Comparison of ENCODE assay signal across 13 cellular contexts in the genomic region with DNA sequence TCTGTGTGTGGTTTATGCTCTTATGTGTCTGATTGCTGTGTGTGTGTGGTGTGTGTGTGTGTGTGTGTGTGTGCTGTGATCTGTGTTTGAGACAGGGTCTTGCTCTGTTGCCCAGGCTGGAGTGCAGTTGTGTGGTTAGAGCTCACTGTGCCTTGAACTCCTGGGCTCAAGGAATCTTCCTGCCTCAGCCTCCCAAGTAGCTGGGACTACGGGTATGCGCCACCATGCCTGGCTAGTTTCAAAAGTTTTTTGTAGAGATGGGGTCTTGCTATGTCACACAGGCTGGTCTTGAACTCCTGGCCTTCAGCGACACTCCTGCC. TPM values are rescaled to one million over a fixed set of nuclear protein-coding genes. Genes with fewer than 3 reads are reported as not detected.
A peak's percentile ranks its signal among the peaks of the same experiment; 100 is the strongest.
DNase-seq lines count a peak whose midpoint lies in the region; ATAC-seq, FAIRE-seq and TF ChIP-seq lines count a peak whose summit lies in the region.
"Had no signal": no experiment of that assay in that cellular context is flagged by ENCODE, and none has a peak within 500 bp of the region (broad histone marks: within the 10 kb centered on the region; RNA-seq: fewer than 3 reads in every experiment).

No MANE protein-coding gene starts in this region.

- H3K4me3 ChIP-seq in left ventricle myocardium inferior (no peak overlapping the region), K562 (no peak overlapping the region), liver (ENCODE audit: low read depth in 1 of 3, low read length in 3 of 3) (no peak overlapping the region), suprapubic skin (peak overlapping the region; percentile 30)

- CTCF ChIA-PET in K562 (lab: Yijun Ruan, JAX; ENCODE audit: low intra/inter-chr PET ratio): interaction anchor here (1.2 to 2.1 kb wide), 3 partner anchors 197 to 435 kb away, joined by 3 to 25 read pairs (median 6); a partner anchor contains a TSS

- no peak for TF ChIP-seq CTCF in left ventricle myocardium inferior (IDR thresholded peaks at IDR 0.05; ENCODE audit: borderline replicate concordance)
- TF ChIP-seq CTCF in K562 (IDR thresholded peaks at IDR 0.05 in 2 of 3, conservative IDR thresholded peaks at IDR 0.05 in 1 of 3; ENCODE audit: insufficient read depth in 2 of 3, low read depth in 1 of 3, low read length in 3 of 3): no peak
- no peak for TF ChIP-seq CTCF in liver (IDR thresholded peaks at IDR 0.05; ENCODE audit: low read depth, low read length, missing input control)
- no peak for TF ChIP-seq CTCF in suprapubic skin (IDR thresholded peaks at IDR 0.05)

- POLR2A ChIA-PET in K562 (lab: Yijun Ruan, JAX): no interaction called here

- no peak overlapping the region for H2AFZ ChIP-seq in K562 (ENCODE audit: low read depth, low read length)

- 96% methylated on average over 3 of the region's 3 CpGs for WGBS in K562 (ENCODE audit: insufficient coverage, low coverage, missing lambda C conversion rate)
- 90% methylated on average over 3 of the region's 3 CpGs for WGBS in liver
- WGBS in suprapubic skin: 85% methylated on average over 3 of the region's 3 CpGs

- H4K20me1 ChIP-seq in K562 (replicated peaks; ENCODE audit: control insufficient read depth, insufficient read depth, low read length): no peaks in the 10 kb centered on the region

- in situ Hi-C loops in K562 (cut with MboI): no loop called here

- BruUV-seq in K562 (replicated peaks; lab: Mats Ljungman, UMichigan): no TSS peak

- H3K9me3 ChIP-seq in left ventricle myocardium inferior (replicated peaks) (no peaks in the 10 kb centered on the region), K562 (replicated peaks; ENCODE audit: control insufficient read depth, insufficient read depth, low read depth, low read length) (no peaks in the 10 kb centered on the region), liver (ENCODE audit: control insufficient read depth in 4 of 4, low read length in 3 of 4) (no peaks in the 10 kb centered on the region), suprapubic skin (no peaks in the 10 kb centered on the region)
- H3K9me3 ChIP-seq: gastrocnemius medialis had no signal

- no peak for DNase-seq in left ventricle myocardium inferior
- no peak for DNase-seq in left cardiac atrium
- DNase-seq in K562 (ENCODE audit: extremely low read depth in 1 of 4, low spot score in 3 of 4): no peak
- no peak for DNase-seq in suprapubic skin (ENCODE audit: low spot score in 2 of 2)
- no peak for DNase-seq in NCI-H2196 treated with DMSO at 0.1 percent for 48 hours (lab: John Stamatoyannopoulos, UW; ENCODE audit: unreplicated experiment)
- no peak for DNase-seq in AG08396 (ENCODE audit: low spot score)
- DNase-seq: activated T-cell treated with anti-CD3 and anti-CD28 coated beads for 4 hours had no signal

- peaks cover 13% of the 10 kb centered on the region for H3K79me2 ChIP-seq in K562 (ENCODE audit: control insufficient read depth, insufficient read depth, low read length)

- H3K27me3 ChIP-seq in left ventricle myocardium inferior (ENCODE audit: low read depth) (no peaks in the 10 kb centered on the region), K562 (ENCODE audit: control insufficient read depth in 2 of 2, insufficient read depth in 2 of 2, low read length in 2 of 2) (no peaks in the 10 kb centered on the region), liver (ENCODE audit: control insufficient read depth in 4 of 4, insufficient read depth in 4 of 4, low read length in 3 of 4) (no peaks in the 10 kb centered on the region), suprapubic skin (no peaks in the 10 kb centered on the region)
- H3K27me3 ChIP-seq: cardiac muscle cell had no signal

- H3K9me1 ChIP-seq in K562 (ENCODE audit: control insufficient read depth, insufficient read depth, low read length): peaks cover 3% of the 10 kb centered on the region

- no peak overlapping the region; the same call in 1 of the 2 replicates for H3K4me2 ChIP-seq in K562 (ENCODE audit: insufficient read depth, low read length)

- H3K36me3 ChIP-seq in left ventricle myocardium inferior (no peaks in the 10 kb centered on the region), K562 (ENCODE audit: control insufficient read depth, insufficient read depth, low read length) (peaks cover 16% of the 10 kb centered on the region; the same call in 1 of the 3 replicates), liver (ENCODE audit: control insufficient read depth in 4 of 4, insufficient read depth in 3 of 4, low read depth in 1 of 4, low read length in 3 of 4) (no peaks in the 10 kb centered on the region), suprapubic skin (no peaks in the 10 kb centered on the region)
- H3K36me3 ChIP-seq: cardiac muscle cell, gastrocnemius medialis had no signal

- no peak for TF ChIP-seq POLR2A in K562 (conservative IDR thresholded peaks at IDR 0.05)
- no peak for TF ChIP-seq POLR2A in suprapubic skin (IDR thresholded peaks at IDR 0.05)

- TF ChIP-seq EP300 in K562 (IDR thresholded peaks at IDR 0.05; ENCODE audit: low read length) (no peak), suprapubic skin (IDR thresholded peaks at IDR 0.05) (no peak)

- H3K4me1 ChIP-seq in left ventricle myocardium inferior (peaks cover 47% of the 10 kb centered on the region), K562 (replicated peaks in 1 of 2; ENCODE audit: control insufficient read depth in 2 of 2, insufficient read depth in 2 of 2, low read length in 2 of 2) (peaks cover 26 to 59% of the 10 kb centered on the region in 2 experiments), liver (ENCODE audit: control insufficient read depth in 4 of 4, insufficient read depth in 4 of 4, low read length in 3 of 4) (peaks cover 18 to 56% (median 40%) of the 10 kb centered on the region in 4 donors), suprapubic skin (peaks cover 34% of the 10 kb centered on the region)

- intact Hi-C loops in left ventricle myocardium inferior (cut with micrococcal nuclease): loop anchor here (5.0 kb wide), 1 partner anchor 436 kb away; a partner anchor contains a TSS
- intact Hi-C loops in left cardiac atrium (cut with DNase I): loop anchor here (5.0 kb wide), 3 partner anchors 66 to 436 kb away; a partner anchor contains a TSS
- intact Hi-C loops in K562 (cut with micrococcal nuclease): loop anchor here (5.0 to 10.0 kb wide), 3 partner anchors 66 to 188 kb away; a partner anchor contains a TSS

- TF ChIP-seq RAD21 in K562 (CRISPR knock-in tag; conservative IDR thresholded peaks at IDR 0.05 in 1 of 2, IDR thresholded peaks at IDR 0.05 in 1 of 2) (no peak), liver (IDR thresholded peaks at IDR 0.05) (no peak)

- no peak for FAIRE-seq in K562 (lab: Jason Lieb, UNC)
- FAIRE-seq: islet of Langerhans had no signal

- H3K27ac ChIP-seq in left ventricle myocardium inferior (replicated peaks) (peak overlapping the region; percentile 71), K562 (ENCODE audit: extremely low read depth, low read depth, low read length) (no peak overlapping the region), liver (ENCODE audit: low read depth in 1 of 2, low read length in 2 of 2) (peak overlapping the region; percentile 65 to 66), suprapubic skin (no peak overlapping the region)
- H3K27ac ChIP-seq: cardiac muscle cell had no signal

- H3K9ac ChIP-seq in K562 (ENCODE audit: insufficient read depth in 1 of 2, low read depth in 2 of 2, low read length in 2 of 2) (no peak overlapping the region), liver (ENCODE audit: low read depth in 1 of 2, low read length in 2 of 2) (no peak overlapping the region)

- ATAC-seq in left cardiac atrium (no peak), K562 (no peak), GM21529 (IDR thresholded peaks at IDR 0.05; ENCODE audit: unreplicated experiment) (no peak)

RNA-seq across cellular contexts. Expression of a gene that starts 3.4 kb away (rescaled TPM):
- total RNA-seq in left ventricle myocardium inferior (12.6 TPM), left cardiac atrium (10 to 100 TPM; 11.7 to 14.5 TPM), K562 (2014; rRNA removed) (13.5 and 17.2 TPM in 2 replicates), K562 (2014; rRNA removed; fragmentation: Illumina TruSeq; extraction: Trizol) (3.2 and 3.8 TPM in 2 replicates), K562 (2015; rRNA removed; fragmentation: Illumina TruSeq; extraction: Trizol) (11.2 and 11.3 TPM in 2 replicates), K562 (2021) (24.9 and 27.8 TPM in 2 replicates), liver (10 to 100 TPM in 1 of 2 donors, 1 to 10 TPM in 1; 9.2 to 11.8 TPM), suprapubic skin (10 to 100 TPM; 17.7 to 32.4 (median 24.3) TPM)
- 14.5 and 45.8 TPM in 2 replicates for total RNA-seq in K562 (2011; cell fraction: chromatin; rRNA removed; ENCODE audit: low replicate concordance)
- total RNA-seq in K562 (2011; cell fraction: nucleolus; rRNA removed): 23.8 and 25.5 TPM in 2 replicates
- total RNA-seq in K562 (2011; cell fraction: nucleoplasm; rRNA removed): 15.2 and 19.3 TPM in 2 replicates
- polyA plus RNA-seq in K562 (2011; rRNA removed) (3.9 and 4.2 TPM in 2 replicates), K562 (2014; fragmentation: Illumina TruSeq; extraction: Trizol) (8.2 and 14.9 TPM in 2 replicates), K562 (2014; fragmentation: Nextera tagmentation; extraction: Ambion mirVana) (under 1 TPM; 0.01 to 0.03 TPM), K562 (2014; rRNA removed) (13.0 and 16.5 TPM in 2 replicates), liver (10 to 100 TPM in 1 of 2 donors, 1 to 10 TPM in 1; 1.8 to 10.4 TPM)
- 4.1 and 9.7 TPM in 2 replicates for polyA plus RNA-seq in K562 (2011; cell fraction: cytosol; rRNA removed)
- polyA plus RNA-seq in K562 (2011; cell fraction: nucleus; rRNA removed): 29.4 and 48.2 TPM in 2 replicates
- 14.3 and 16.2 TPM in 2 replicates for polyA plus RNA-seq in K562 (2012)
- polyA minus RNA-seq in K562 (2011; rRNA and poly(A)+ RNA removed): 1.1 and 2.7 TPM in 2 replicates
- 6.3 and 8.5 TPM in 2 replicates for polyA minus RNA-seq in K562 (2011; cell fraction: cytosol; rRNA and poly(A)+ RNA removed)
- 6.7 and 6.9 TPM in 2 replicates for polyA minus RNA-seq in K562 (2011; cell fraction: nucleus; rRNA and poly(A)+ RNA removed)

RNA-seq across cellular contexts. Expression of a gene that starts 6.3 kb away (rescaled TPM):
- total RNA-seq in left ventricle myocardium inferior (5.6 TPM), left cardiac atrium (1 to 10 TPM; 2.7 to 3.8 TPM), K562 (2014; rRNA removed) (4.8 and 9.8 TPM in 2 replicates), K562 (2014; rRNA removed; fragmentation: Illumina TruSeq; extraction: Trizol) (0.95 and 1.1 TPM in 2 replicates), K562 (2015; rRNA removed; fragmentation: Illumina TruSeq; extraction: Trizol) (3.5 and 4.8 TPM in 2 replicates), K562 (2021) (12.1 and 15.2 TPM in 2 replicates), liver (1 to 10 TPM; 1.4 to 2.8 TPM), suprapubic skin (10 to 100 TPM in 2 of 4 donors, 1 to 10 TPM in 2; 7.2 to 15.8 (median 9.6) TPM)
- 3.5 and 12.3 TPM in 2 replicates for total RNA-seq in K562 (2011; cell fraction: chromatin; rRNA removed; ENCODE audit: low replicate concordance)
- 7.8 and 11.8 TPM in 2 replicates for total RNA-seq in K562 (2011; cell fraction: nucleolus; rRNA removed)
- total RNA-seq in K562 (2011; cell fraction: nucleoplasm; rRNA removed): 5.1 and 7.5 TPM in 2 replicates
- polyA plus RNA-seq in K562 (2011; rRNA removed) (3.9 and 6.8 TPM in 2 replicates), K562 (2014; fragmentation: Illumina TruSeq; extraction: Trizol) (6.0 and 9.6 TPM in 2 replicates), K562 (2014; fragmentation: Nextera tagmentation; extraction: Ambion mirVana) (under 1 TPM; 0.37 to 0.52 TPM), K562 (2014; rRNA removed) (11.4 and 12.4 TPM in 2 replicates), liver (1 to 10 TPM in 1 of 2 donors, under 1 TPM in 1; 0.74 to 3.4 TPM)
- polyA plus RNA-seq in K562 (2011; cell fraction: cytosol; rRNA removed): 4.6 and 19.2 TPM in 2 replicates
- polyA plus RNA-seq in K562 (2011; cell fraction: nucleus; rRNA removed): 35.1 and 67.7 TPM in 2 replicates
- polyA plus RNA-seq in K562 (2012): 15.0 and 18.1 TPM in 2 replicates
- polyA minus RNA-seq in K562 (2011; rRNA and poly(A)+ RNA removed): 0.45 and 0.67 TPM in 2 replicates
- 5.6 and 6.4 TPM in 2 replicates for polyA minus RNA-seq in K562 (2011; cell fraction: cytosol; rRNA and poly(A)+ RNA removed)
- 2.4 and 3.0 TPM in 2 replicates for polyA minus RNA-seq in K562 (2011; cell fraction: nucleus; rRNA and poly(A)+ RNA removed)
- total RNA-seq: H4 had no signal

RNA-seq across cellular contexts. Expression of a gene that starts 7.8 kb away (rescaled TPM):
- total RNA-seq in left ventricle myocardium inferior (46.8 TPM), left cardiac atrium (10 to 100 TPM; 38.8 to 43.9 TPM), K562 (2014; rRNA removed) (59.9 and 65.9 TPM in 2 replicates), K562 (2014; rRNA removed; fragmentation: Illumina TruSeq; extraction: Trizol) (37.1 and 45.0 TPM in 2 replicates), K562 (2015; rRNA removed; fragmentation: Illumina TruSeq; extraction: Trizol) (69.1 and 70.2 TPM in 2 replicates), K562 (2021) (79.5 and 83.2 TPM in 2 replicates), liver (10 to 100 TPM; 24.2 to 24.9 TPM), suprapubic skin (10 to 100 TPM; 70.7 to 93.0 (median 83.9) TPM)
- 43.5 and 79.2 TPM in 2 replicates for total RNA-seq in K562 (2011; cell fraction: chromatin; rRNA removed; ENCODE audit: low replicate concordance)
- total RNA-seq in K562 (2011; cell fraction: nucleolus; rRNA removed): 37.2 and 37.9 TPM in 2 replicates
- total RNA-seq in K562 (2011; cell fraction: nucleoplasm; rRNA removed): 25.8 and 34.6 TPM in 2 replicates
- polyA plus RNA-seq in K562 (2011; rRNA removed) (31.9 and 38.8 TPM in 2 replicates), K562 (2014; fragmentation: Illumina TruSeq; extraction: Trizol) (65.2 and 68.2 TPM in 2 replicates), K562 (2014; fragmentation: Nextera tagmentation; extraction: Ambion mirVana) (1 to 10 TPM; 4.2 to 4.3 TPM), K562 (2014; rRNA removed) (53.9 and 60.5 TPM in 2 replicates), liver (10 to 100 TPM; 16.3 to 22.0 TPM)
- polyA plus RNA-seq in K562 (2011; cell fraction: cytosol; rRNA removed): 31.0 and 31.9 TPM in 2 replicates
- polyA plus RNA-seq in K562 (2011; cell fraction: nucleus; rRNA removed): 33.2 and 38.3 TPM in 2 replicates
- 64.7 and 71.3 TPM in 2 replicates for polyA plus RNA-seq in K562 (2012)
- 43.7 and 45.2 TPM in 2 replicates for polyA minus RNA-seq in K562 (2011; rRNA and poly(A)+ RNA removed)
- polyA minus RNA-seq in K562 (2011; cell fraction: cytosol; rRNA and poly(A)+ RNA removed): 40.1 and 44.7 TPM in 2 replicates
- polyA minus RNA-seq in K562 (2011; cell fraction: nucleus; rRNA and poly(A)+ RNA removed): 16.3 and 25.7 TPM in 2 replicates

RNA-seq across cellular contexts. Expression of a gene that starts 16.9 kb away (rescaled TPM):
- total RNA-seq in left ventricle myocardium inferior (41.0 TPM), left cardiac atrium (10 to 100 TPM; 30.8 to 32.4 TPM), K562 (2014; rRNA removed) (28.5 and 36.8 TPM in 2 replicates), K562 (2014; rRNA removed; fragmentation: Illumina TruSeq; extraction: Trizol) (7.9 and 10.8 TPM in 2 replicates), K562 (2015; rRNA removed; fragmentation: Illumina TruSeq; extraction: Trizol) (21.5 and 24.1 TPM in 2 replicates), K562 (2021) (46.1 and 52.8 TPM in 2 replicates), liver (10 to 100 TPM; 16.4 to 20.4 TPM), suprapubic skin (10 to 100 TPM; 32.3 to 80.1 (median 52.5) TPM)
- total RNA-seq in K562 (2011; cell fraction: chromatin; rRNA removed; ENCODE audit: low replicate concordance): 103 and 254 TPM in 2 replicates
- 128 and 153 TPM in 2 replicates for total RNA-seq in K562 (2011; cell fraction: nucleolus; rRNA removed)
- 102 and 113 TPM in 2 replicates for total RNA-seq in K562 (2011; cell fraction: nucleoplasm; rRNA removed)
- polyA plus RNA-seq in K562 (2011; rRNA removed) (26.9 and 40.4 TPM in 2 replicates), K562 (2014; fragmentation: Illumina TruSeq; extraction: Trizol) (24.2 and 36.6 TPM in 2 replicates), K562 (2014; fragmentation: Nextera tagmentation; extraction: Ambion mirVana) (1 to 10 TPM; 3.1 to 6.6 TPM), K562 (2014; rRNA removed) (49.0 and 57.1 TPM in 2 replicates), liver (10 to 100 TPM; 16.4 to 20.1 TPM)
- polyA plus RNA-seq in K562 (2011; cell fraction: cytosol; rRNA removed): 35.2 and 67.5 TPM in 2 replicates
- polyA plus RNA-seq in K562 (2011; cell fraction: nucleus; rRNA removed): 185 and 221 TPM in 2 replicates
- polyA plus RNA-seq in K562 (2012): 35.3 and 54.9 TPM in 2 replicates
- polyA minus RNA-seq in K562 (2011; rRNA and poly(A)+ RNA removed): 14.0 and 18.9 TPM in 2 replicates
- 20.3 and 21.6 TPM in 2 replicates for polyA minus RNA-seq in K562 (2011; cell fraction: cytosol; rRNA and poly(A)+ RNA removed)
- polyA minus RNA-seq in K562 (2011; cell fraction: nucleus; rRNA and poly(A)+ RNA removed): 40.1 and 51.8 TPM in 2 replicates

Comparison
In these comparisons a context has a peak if more than half of its experiments do, and no peak if none do; other contexts are left out.
1. H3K27ac ChIP-seq: peak in left ventricle myocardium inferior (single experiment) and liver (2 of 2); none in K562 (single experiment) and suprapubic skin (single experiment).